Comparison of ENCODE assay signal across 1 cellular context in the genomic region with DNA sequence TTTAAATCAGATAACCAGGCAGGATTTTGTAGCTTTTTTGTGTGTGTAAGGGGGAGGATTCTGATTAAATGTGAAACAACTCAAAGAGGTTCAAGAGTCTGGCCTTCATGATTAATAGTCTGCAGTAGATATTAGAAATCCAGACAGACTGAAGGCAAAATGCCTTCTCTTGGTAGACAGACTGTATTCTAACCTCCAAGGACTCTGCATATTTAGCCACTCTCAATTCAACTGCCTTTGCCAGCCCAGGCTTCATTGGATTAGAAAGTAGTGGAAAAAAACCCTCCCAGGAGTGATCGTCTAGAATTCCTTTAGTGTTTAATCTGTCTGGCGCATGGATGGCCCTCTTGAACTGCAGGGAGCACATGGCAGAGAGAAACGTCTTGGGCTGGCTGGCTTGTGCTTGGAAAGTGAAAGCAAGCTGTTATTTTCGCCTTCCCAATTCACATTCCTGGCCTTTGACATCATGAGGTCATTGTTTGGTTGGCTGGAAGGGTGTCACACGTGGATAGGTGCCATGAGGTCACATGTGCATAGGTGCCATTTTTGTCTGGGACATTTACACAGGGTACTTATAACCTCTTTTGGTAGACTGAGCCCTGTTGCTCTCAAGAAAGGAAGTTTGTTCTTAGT.
TF ChIP-seq lines count a peak whose summit lies in the region.

No MANE protein-coding gene starts in this region.

TF ChIP-seq in GM23338, 12 proteins besides CTCF, POLR2A, EP300 and RAD21 (continued from another document):
- no peak for TF ChIP-seq ZNF462 (CRISPR knock-in tag; IDR thresholded peaks at IDR 0.05)
- TF ChIP-seq EZH2 (IDR thresholded peaks at IDR 0.05; ENCODE audit: low read depth, unreplicated experiment): no peak
- TF ChIP-seq, protein P1, sequence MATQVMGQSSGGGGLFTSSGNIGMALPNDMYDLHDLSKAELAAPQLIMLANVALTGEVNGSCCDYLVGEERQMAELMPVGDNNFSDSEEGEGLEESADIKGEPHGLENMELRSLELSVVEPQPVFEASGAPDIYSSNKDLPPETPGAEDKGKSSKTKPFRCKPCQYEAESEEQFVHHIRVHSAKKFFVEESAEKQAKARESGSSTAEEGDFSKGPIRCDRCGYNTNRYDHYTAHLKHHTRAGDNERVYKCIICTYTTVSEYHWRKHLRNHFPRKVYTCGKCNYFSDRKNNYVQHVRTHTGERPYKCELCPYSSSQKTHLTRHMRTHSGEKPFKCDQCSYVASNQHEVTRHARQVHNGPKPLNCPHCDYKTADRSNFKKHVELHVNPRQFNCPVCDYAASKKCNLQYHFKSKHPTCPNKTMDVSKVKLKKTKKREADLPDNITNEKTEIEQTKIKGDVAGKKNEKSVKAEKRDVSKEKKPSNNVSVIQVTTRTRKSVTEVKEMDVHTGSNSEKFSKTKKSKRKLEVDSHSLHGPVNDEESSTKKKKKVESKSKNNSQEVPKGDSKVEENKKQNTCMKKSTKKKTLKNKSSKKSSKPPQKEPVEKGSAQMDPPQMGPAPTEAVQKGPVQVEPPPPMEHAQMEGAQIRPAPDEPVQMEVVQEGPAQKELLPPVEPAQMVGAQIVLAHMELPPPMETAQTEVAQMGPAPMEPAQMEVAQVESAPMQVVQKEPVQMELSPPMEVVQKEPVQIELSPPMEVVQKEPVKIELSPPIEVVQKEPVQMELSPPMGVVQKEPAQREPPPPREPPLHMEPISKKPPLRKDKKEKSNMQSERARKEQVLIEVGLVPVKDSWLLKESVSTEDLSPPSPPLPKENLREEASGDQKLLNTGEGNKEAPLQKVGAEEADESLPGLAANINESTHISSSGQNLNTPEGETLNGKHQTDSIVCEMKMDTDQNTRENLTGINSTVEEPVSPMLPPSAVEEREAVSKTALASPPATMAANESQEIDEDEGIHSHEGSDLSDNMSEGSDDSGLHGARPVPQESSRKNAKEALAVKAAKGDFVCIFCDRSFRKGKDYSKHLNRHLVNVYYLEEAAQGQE (IDR thresholded peaks at IDR 0.05; ENCODE audit: unreplicated experiment): no peak
- TF ChIP-seq, protein P2, sequence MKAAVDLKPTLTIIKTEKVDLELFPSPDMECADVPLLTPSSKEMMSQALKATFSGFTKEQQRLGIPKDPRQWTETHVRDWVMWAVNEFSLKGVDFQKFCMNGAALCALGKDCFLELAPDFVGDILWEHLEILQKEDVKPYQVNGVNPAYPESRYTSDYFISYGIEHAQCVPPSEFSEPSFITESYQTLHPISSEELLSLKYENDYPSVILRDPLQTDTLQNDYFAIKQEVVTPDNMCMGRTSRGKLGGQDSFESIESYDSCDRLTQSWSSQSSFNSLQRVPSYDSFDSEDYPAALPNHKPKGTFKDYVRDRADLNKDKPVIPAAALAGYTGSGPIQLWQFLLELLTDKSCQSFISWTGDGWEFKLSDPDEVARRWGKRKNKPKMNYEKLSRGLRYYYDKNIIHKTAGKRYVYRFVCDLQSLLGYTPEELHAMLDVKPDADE (IDR thresholded peaks at IDR 0.05): no peak
- TF ChIP-seq EZH2phosphoT487 (IDR thresholded peaks at IDR 0.05; ENCODE audit: unreplicated experiment): no peak
- TF ChIP-seq JUNB (IDR thresholded peaks at IDR 0.05; ENCODE audit: unreplicated experiment): no peak
- no peak for TF ChIP-seq NANOG (IDR thresholded peaks at IDR 0.05; ENCODE audit: borderline replicate concordance)
- no peak for TF ChIP-seq CREB1 (CRISPR knock-in tag; IDR thresholded peaks at IDR 0.05; ENCODE audit: low read depth)
- TF ChIP-seq ZNF114 (CRISPR knock-in tag; IDR thresholded peaks at IDR 0.05): no peak
